Comparison of ENCODE assay signal across 9 cellular contexts in the genomic region with DNA sequence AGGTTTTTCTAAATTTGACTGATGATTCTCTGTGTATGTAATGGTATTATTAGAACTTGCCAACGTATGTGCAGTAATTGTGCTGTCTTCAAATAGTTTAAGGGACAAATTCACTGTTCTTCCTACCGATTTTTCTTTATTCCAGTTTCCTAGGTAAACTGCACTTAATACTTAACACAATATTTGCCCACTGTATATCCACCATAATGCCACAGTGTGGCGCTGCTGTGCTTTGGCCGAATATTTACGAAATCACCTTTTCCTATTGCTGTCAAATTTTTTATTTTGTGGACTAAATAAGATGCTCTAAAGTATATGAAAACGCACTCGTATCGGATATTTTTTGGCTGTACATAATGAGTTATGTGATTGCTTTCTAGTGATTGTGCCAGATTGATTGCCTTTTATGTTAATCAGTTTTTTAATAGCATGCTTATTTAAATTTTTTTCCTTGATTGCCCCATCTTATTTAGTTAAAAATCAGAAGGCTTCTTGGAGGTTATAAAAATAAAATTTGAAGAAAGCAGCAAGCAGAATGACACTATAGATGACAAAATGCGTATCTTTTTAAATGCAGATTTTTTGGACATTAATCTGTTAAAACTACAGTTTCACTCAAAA. TPM values are rescaled to one million over a fixed set of nuclear protein-coding genes. Genes with fewer than 3 reads are reported as not detected.
A peak's percentile ranks its signal among the peaks of the same experiment; 100 is the strongest.
DNase-seq lines count a peak whose midpoint lies in the region; ATAC-seq and TF ChIP-seq lines count a peak whose summit lies in the region.
"Had no signal": no experiment of that assay in that cellular context is flagged by ENCODE, and none has a peak within 500 bp of the region (broad histone marks: within the 10 kb centered on the region; RNA-seq: fewer than 3 reads in every experiment).

No MANE protein-coding gene starts in this region.

- H3K9ac ChIP-seq in endodermal cell (ENCODE audit: extremely low read depth, low read length, poor library complexity, severe bottlenecking) (no peak overlapping the region), mucosa of stomach (ENCODE audit: low read length) (peak overlapping the region; percentile 12)

- TF ChIP-seq CTCF in endodermal cell (conservative IDR thresholded peaks at IDR 0.05) (peak; percentile 92), upper lobe of left lung (IDR thresholded peaks at IDR 0.05) (peak; percentile 67 to 83 (median 78))

- no peak for TF ChIP-seq POLR2A in upper lobe of left lung (IDR thresholded peaks at IDR 0.05)

- peak in 1 of 2 donors; percentile 67 for ATAC-seq in CD4-positive, CD25-positive, alpha-beta regulatory T cell (ENCODE audit: low read depth in 2 of 2)
- ATAC-seq in GM19351 (IDR thresholded peaks at IDR 0.05; ENCODE audit: unreplicated experiment): peak; percentile 25
- peak; percentile 68 to 72 for ATAC-seq in upper lobe of left lung (ENCODE audit: low FRiP score in 2 of 2)

- no peaks in the 10 kb centered on the region for H3K9me3 ChIP-seq in CD4-positive, CD25-positive, alpha-beta regulatory T cell (ENCODE audit: control insufficient read depth in 2 of 2, low read length in 2 of 2)
- H3K9me3 ChIP-seq in endodermal cell (ENCODE audit: control insufficient read depth, low read length) (no peaks in the 10 kb centered on the region), mucosa of stomach (ENCODE audit: control insufficient read depth, low read length) (no peaks in the 10 kb centered on the region), upper lobe of left lung (no peaks in the 10 kb centered on the region)
- H3K9me3 ChIP-seq: SJSA1 had no signal

- H3K27ac Mint-ChIP-seq in CD4-positive, CD25-positive, alpha-beta regulatory T cell: peak overlapping the region in 1 of 3 donors; percentile 10
- peak overlapping the region; percentile 58 for H3K27ac Mint-ChIP-seq in endodermal cell
- H3K27ac Mint-ChIP-seq in activated T-helper 2 cell treated with anti-CD3 and anti-CD28 coated beads, Interferon-gamma antibody, Interleukin-2, Interleukin-4, amounts not matched to agents 10 μg/mL and 5 μg/mL and 100 μg/mL, durations not matched to agents 14 hours and 24 hours and 36 hours: no peak overlapping the region

- WGBS in endodermal cell (ENCODE audit: insufficient coverage in 1 of 2, insufficient read length in 1 of 2), 2 experiments: 60 to 92% methylated on average over 3 to 9 of the region's 9 CpGs
- WGBS in upper lobe of left lung, 2 donors: 31 to 37% methylated on average over 9 of the region's 9 CpGs

- DNase-seq in CD4-positive, CD25-positive, alpha-beta regulatory T cell: peak; percentile 21 to 60 (median 26)
- DNase-seq in NCI-H2029 (lab: John Stamatoyannopoulos, UW) (peak; percentile 11), endodermal cell (peak; percentile 64), upper lobe of left lung (peak in 1 of 2 donors; percentile 60)
- peak; percentile 63 for DNase-seq in activated CD4-positive, alpha-beta T cell treated with anti-CD3 and anti-CD28 coated beads for 48 hours
- DNase-seq in activated T-helper 2 cell treated with anti-CD3 and anti-CD28 coated beads, Interferon-gamma antibody, Interleukin-2, Interleukin-4, amounts not matched to agents 10 μg/mL and 5 μg/mL and 100 μg/mL, durations not matched to agents 14 hours and 24 hours and 36 hours (ENCODE audit: low spot score): no peak

- peaks cover 29% of the 10 kb centered on the region for H3K4me1 ChIP-seq in CD4-positive, CD25-positive, alpha-beta regulatory T cell (ENCODE audit: control insufficient read depth, insufficient read depth, low read length, poor library complexity, severe bottlenecking)
- H3K4me1 ChIP-seq in endodermal cell (ENCODE audit: control insufficient read depth, insufficient read depth, low read length): no peaks in the 10 kb centered on the region
- no peaks in the 10 kb centered on the region for H3K4me1 ChIP-seq in mucosa of stomach (ENCODE audit: control insufficient read depth, insufficient read depth, low read length)
- H3K4me1 ChIP-seq in upper lobe of left lung: peaks cover 7 to 33% (median 25%) of the 10 kb centered on the region in 4 donors

- peaks cover 30% of the 10 kb centered on the region for H3K36me3 ChIP-seq in CD4-positive, CD25-positive, alpha-beta regulatory T cell (ENCODE audit: control insufficient read depth, insufficient read depth, low read length)
- peaks cover 61% of the 10 kb centered on the region for H3K36me3 ChIP-seq in endodermal cell (ENCODE audit: control insufficient read depth, insufficient read depth, low read length)
- H3K36me3 ChIP-seq in mucosa of stomach (ENCODE audit: control insufficient read depth, insufficient read depth, low read length): no peaks in the 10 kb centered on the region
- H3K36me3 ChIP-seq in upper lobe of left lung: peaks cover 0 to 28% (median 8%) of the 10 kb centered on the region in 4 donors

- H3K4me3 Mint-ChIP-seq in CD4-positive, CD25-positive, alpha-beta regulatory T cell: peak overlapping the region in 3 of 4 donors; percentile 13 to 60 (median 39)
- H3K4me3 Mint-ChIP-seq in endodermal cell: no peak overlapping the region
- no peak overlapping the region for H3K4me3 Mint-ChIP-seq in activated T-helper 2 cell treated with anti-CD3 and anti-CD28 coated beads, Interferon-gamma antibody, Interleukin-2, Interleukin-4, amounts not matched to agents 10 μg/mL and 5 μg/mL and 100 μg/mL, durations not matched to agents 14 hours and 24 hours and 36 hours (ENCODE audit: low read depth)

- peaks cover 44 to 66% (median 53%) of the 10 kb centered on the region in 4 donors for H3K4me1 Mint-ChIP-seq in CD4-positive, CD25-positive, alpha-beta regulatory T cell
- peaks cover 8% of the 10 kb centered on the region for H3K4me1 Mint-ChIP-seq in endodermal cell
- H3K4me1 Mint-ChIP-seq in activated T-helper 2 cell treated with anti-CD3 and anti-CD28 coated beads, Interferon-gamma antibody, Interleukin-2, Interleukin-4, amounts not matched to agents 10 μg/mL and 5 μg/mL and 100 μg/mL, durations not matched to agents 14 hours and 24 hours and 36 hours (ENCODE audit: low read depth): peaks cover 50% of the 10 kb centered on the region

- no peaks in the 10 kb centered on the region for H3K9me3 Mint-ChIP-seq in CD4-positive, CD25-positive, alpha-beta regulatory T cell
- H3K9me3 Mint-ChIP-seq in endodermal cell: no peaks in the 10 kb centered on the region
- H3K9me3 Mint-ChIP-seq in activated T-helper 2 cell treated with anti-CD3 and anti-CD28 coated beads, Interferon-gamma antibody, Interleukin-2, Interleukin-4, amounts not matched to agents 10 μg/mL and 5 μg/mL and 100 μg/mL, durations not matched to agents 14 hours and 24 hours and 36 hours: no peaks in the 10 kb centered on the region

- H3K27ac ChIP-seq in CD4-positive, CD25-positive, alpha-beta regulatory T cell (ENCODE audit: insufficient read depth, low read length, poor library complexity, severe bottlenecking): no peak overlapping the region
- H3K27ac ChIP-seq in endodermal cell (ENCODE audit: low read depth, low read length): no peak overlapping the region
- no peak overlapping the region for H3K27ac ChIP-seq in upper lobe of left lung
- H3K27ac ChIP-seq: SJSA1 had no signal

- H3K4me3 ChIP-seq in CD4-positive, CD25-positive, alpha-beta regulatory T cell (ENCODE audit: low read depth, low read length): peak overlapping the region; percentile 22
- no peak overlapping the region for H3K4me3 ChIP-seq in endodermal cell (ENCODE audit: low read length)
- H3K4me3 ChIP-seq in mucosa of stomach (ENCODE audit: low read length): no peak overlapping the region
- H3K4me3 ChIP-seq in upper lobe of left lung: no peak overlapping the region
- H3K4me3 ChIP-seq: SJSA1 had no signal

- peaks cover 4% of the 10 kb centered on the region for H3K36me3 Mint-ChIP-seq in CD4-positive, CD25-positive, alpha-beta regulatory T cell
- H3K36me3 Mint-ChIP-seq in endodermal cell (ENCODE audit: low read depth): peaks cover 52% of the 10 kb centered on the region
- peaks cover 47% of the 10 kb centered on the region for H3K36me3 Mint-ChIP-seq in activated T-helper 2 cell treated with anti-CD3 and anti-CD28 coated beads, Interferon-gamma antibody, Interleukin-2, Interleukin-4, amounts not matched to agents 10 μg/mL and 5 μg/mL and 100 μg/mL, durations not matched to agents 14 hours and 24 hours and 36 hours (ENCODE audit: low read depth)

- no peaks in the 10 kb centered on the region for H3K27me3 Mint-ChIP-seq in CD4-positive, CD25-positive, alpha-beta regulatory T cell
- no peaks in the 10 kb centered on the region for H3K27me3 Mint-ChIP-seq in endodermal cell (ENCODE audit: insufficient read depth)
- no peaks in the 10 kb centered on the region for H3K27me3 Mint-ChIP-seq in activated T-helper 2 cell treated with anti-CD3 and anti-CD28 coated beads, Interferon-gamma antibody, Interleukin-2, Interleukin-4, amounts not matched to agents 10 μg/mL and 5 μg/mL and 100 μg/mL, durations not matched to agents 14 hours and 24 hours and 36 hours (ENCODE audit: low read depth)

- H3K27me3 ChIP-seq in CD4-positive, CD25-positive, alpha-beta regulatory T cell (ENCODE audit: control insufficient read depth, insufficient read depth, low read length): no peaks in the 10 kb centered on the region
- H3K27me3 ChIP-seq in endodermal cell (ENCODE audit: control insufficient read depth, insufficient read depth, low read length, poor library complexity, severe bottlenecking) (no peaks in the 10 kb centered on the region), mucosa of stomach (ENCODE audit: control insufficient read depth, insufficient read depth, low read length) (no peaks in the 10 kb centered on the region), upper lobe of left lung (no peaks in the 10 kb centered on the region)
- H3K27me3 ChIP-seq: SJSA1 had no signal

- TF ChIP-seq EP300 in upper lobe of left lung (IDR thresholded peaks at IDR 0.05): no peak

- intact Hi-C loops in activated T-helper 2 cell treated with anti-CD3 and anti-CD28 coated beads, Interferon-gamma antibody, Interleukin-2, Interleukin-4, amounts not matched to agents 10 μg/mL and 5 μg/mL and 100 μg/mL, durations not matched to agents 14 hours and 24 hours and 36 hours (cut with micrococcal nuclease): no loop called here

RNA-seq across cellular contexts. Expression of a gene that starts 10.5 kb away (rescaled TPM):
- 21.8 TPM for total RNA-seq in CD4-positive, CD25-positive, alpha-beta regulatory T cell
- polyA plus RNA-seq in CD4-positive, CD25-positive, alpha-beta regulatory T cell: 10 to 100 TPM; 48.8 to 54.2 (median 50.4) TPM
- total RNA-seq in endodermal cell: 10 to 100 TPM; 44.8 to 52.3 TPM
- polyA plus RNA-seq in endodermal cell (2013, experiment 1 of 2): 77.5 TPM
- polyA plus RNA-seq in endodermal cell (2013, experiment 2 of 2): 68.8 TPM
- total RNA-seq in upper lobe of left lung: 10 to 100 TPM; 21.3 to 31.4 (median 28.2) TPM
- total RNA-seq in activated T-helper 2 cell treated with anti-CD3 and anti-CD28 coated beads, Interferon-gamma antibody, Interleukin-2, Interleukin-4, amounts not matched to agents 10 μg/mL and 5 μg/mL and 100 μg/mL, durations not matched to agents 14 hours and 24 hours and 36 hours: 42.5 and 48.0 TPM in 2 replicates

RNA-seq across cellular contexts. Expression of a gene that starts 10.8 kb away (rescaled TPM):
- total RNA-seq in CD4-positive, CD25-positive, alpha-beta regulatory T cell: 9.0 TPM
- polyA plus RNA-seq in CD4-positive, CD25-positive, alpha-beta regulatory T cell: 10 to 100 TPM in 1 of 4 donors, 1 to 10 TPM in 3; 7.8 to 12.5 (median 9.5) TPM
- total RNA-seq in endodermal cell (10 to 100 TPM in 1 of 2 donors, 1 to 10 TPM in 1; 4.5 to 12.4 TPM), upper lobe of left lung (1 to 10 TPM; 1.2 to 9.6 (median 6.2) TPM)
- polyA plus RNA-seq in endodermal cell (2013, experiment 1 of 2): 7.2 TPM
- 9.9 TPM for polyA plus RNA-seq in endodermal cell (2013, experiment 2 of 2)
- total RNA-seq in activated T-helper 2 cell treated with anti-CD3 and anti-CD28 coated beads, Interferon-gamma antibody, Interleukin-2, Interleukin-4, amounts not matched to agents 10 μg/mL and 5 μg/mL and 100 μg/mL, durations not matched to agents 14 hours and 24 hours and 36 hours: 6.4 and 8.9 TPM in 2 replicates

Comparison
In these comparisons a context has a peak if more than half of its experiments do, and no peak if none do; other contexts are left out.
1. H3K4me3 Mint-ChIP-seq: peak in CD4-positive, CD25-positive, alpha-beta regulatory T cell (3 of 4); none in endodermal cell (single experiment) and activated T-helper 2 cell treated with anti-CD3 and anti-CD28 coated beads, Interferon-gamma antibody, Interleukin-2, Interleukin-4, amounts not matched to agents 10 μg/mL and 5 μg/mL and 100 μg/mL, durations not matched to agents 14 hours and 24 hours and 36 hours (single experiment).